28 cellular contexts compared by ENCODE assay signal in genomic region chr1:33802268-33802667, GRCh38.
"Had no signal": no experiment of that assay in that cellular context is flagged by ENCODE, and none has a peak within 500 bp of the region (broad histone marks: within the 10 kb centered on the region; RNA-seq: fewer than 3 reads in every experiment).

No MANE protein-coding gene starts in this region.

- H3K27ac Mint-ChIP-seq: dendritic cell treated with granulocyte-macrophage colony-stimulating factor and Interleukin-4, amounts not matched to agents 40 ng/mL and 50 ng/mL, for 4 days; effector memory CD8-positive, alpha-beta T cell; endodermal cell had no signal

- H3K27me3 Mint-ChIP-seq: dendritic cell treated with granulocyte-macrophage colony-stimulating factor and Interleukin-4, amounts not matched to agents 40 ng/mL and 50 ng/mL, for 4 days had no signal

- H3K4me3 Mint-ChIP-seq: dendritic cell treated with granulocyte-macrophage colony-stimulating factor and Interleukin-4, amounts not matched to agents 40 ng/mL and 50 ng/mL, for 4 days; effector memory CD8-positive, alpha-beta T cell; endodermal cell had no signal

- H3K27ac ChIP-seq: colonic mucosa, dorsolateral prefrontal cortex, epithelial cell of prostate, esophagus muscularis mucosa, esophagus squamous epithelium, foreskin keratinocyte, gastrocnemius medialis, gastroesophageal sphincter, heart left ventricle, heart right ventricle had no signal

- FAIRE-seq: colon, endometrium, endothelial cell of umbilical vein, frontal cortex had no signal

- H3K27me3 ChIP-seq: colonic mucosa, dorsolateral prefrontal cortex, esophagus muscularis mucosa, foreskin keratinocyte, gastrocnemius medialis, gastroesophageal sphincter had no signal

- DNase-seq: colonic mucosa; cortex of kidney; dermis blood vessel endothelial cell; dorsolateral prefrontal cortex; effector CD4-positive, alpha-beta T cell; effector CD8-positive, alpha-beta T cell; effector memory CD4-positive, alpha-beta T cell; effector memory CD8-positive, alpha-beta T cell; endodermal cell; erythroblast; esophagus squamous epithelium; foreskin fibroblast; foreskin keratinocyte; foreskin melanocyte; gastrocnemius medialis; glutamatergic neuron; head of caudate nucleus; heart left ventricle; heart right ventricle had no signal

- H3K9me3 ChIP-seq: colonic mucosa, gastrocnemius medialis had no signal

- ATAC-seq: effector memory CD8-positive, alpha-beta T cell; esophagus mucosa; foreskin keratinocyte; gastrocnemius medialis; gastroesophageal sphincter; heart left ventricle; heart right ventricle had no signal

- H3K4me3 ChIP-seq: colonic mucosa, dorsolateral prefrontal cortex, esophagus muscularis mucosa, esophagus squamous epithelium, gastrocnemius medialis, gastroesophageal sphincter, heart left ventricle, heart right ventricle had no signal

- H3K36me3 ChIP-seq: colonic mucosa, esophagus muscularis mucosa, esophagus squamous epithelium, gastrocnemius medialis, gastroesophageal sphincter, heart left ventricle, heart right ventricle had no signal

- H3K4me1 ChIP-seq: colonic mucosa, esophagus muscularis mucosa, esophagus squamous epithelium, foreskin keratinocyte, gastrocnemius medialis, gastroesophageal sphincter, heart left ventricle, heart right ventricle had no signal
